ENCODE assay signal across 17 cellular contexts in genomic region chr4:111494471-111494870, GRCh38.
"Had no signal": no experiment of that assay in that cellular context is flagged by ENCODE, and none has a peak within 500 bp of the region (broad histone marks: within the 10 kb centered on the region; RNA-seq: fewer than 3 reads in every experiment).

No MANE protein-coding gene starts in this region.

- H3K36me3 ChIP-seq: adrenal gland, lower lobe of right lung, tibial nerve, uterus, WERI-Rb-1 had no signal

- H3K4me3 ChIP-seq: adrenal gland, body of pancreas, lower lobe of right lung, tibial nerve, uterus had no signal

- H3K27ac ChIP-seq: adrenal gland, body of pancreas, lower lobe of right lung, tibial nerve, uterus, WERI-Rb-1 had no signal

- ATAC-seq: body of pancreas; lower lobe of right lung; stimulated activated naive CD8-positive, alpha-beta T cell treated with anti-CD3 and anti-CD28 coated beads, Interleukin-15, Interleukin-2, amounts not matched to agents 100 U/mL and 50 U/mL, for 24 hours had no signal

- H3K27me3 ChIP-seq: adrenal gland, body of pancreas, tibial nerve, uterus had no signal

- H3K4me1 ChIP-seq: adrenal gland, body of pancreas, lower lobe of right lung, tibial nerve, uterus had no signal

- DNase-seq: activated CD4-positive, alpha-beta T cell treated with anti-CD3 and anti-CD28 coated beads for 1 hour; activated gamma-delta T cell; adrenal gland; body of pancreas; cortex of kidney; effector CD4-positive, alpha-beta T cell; islet precursor cell; lower lobe of right lung; occipital lobe; retina; stimulated activated CD4-positive, alpha-beta T cell treated with anti-CD3 and anti-CD28 coated beads, Interleukin-2, amount 100 ng/mL, for 24 hours; stimulated activated naive CD8-positive, alpha-beta T cell treated with anti-CD3 and anti-CD28 coated beads, Interleukin-15, Interleukin-2, amounts not matched to agents 100 U/mL and 50 U/mL, for 24 hours; substantia nigra; SW 1271; uterus; WERI-Rb-1 had no signal

- H3K9me3 ChIP-seq: adrenal gland, body of pancreas, lower lobe of right lung, tibial nerve, uterus had no signal
